Comparison of ENCODE assay signal across 19 cellular contexts in the genomic region with DNA sequence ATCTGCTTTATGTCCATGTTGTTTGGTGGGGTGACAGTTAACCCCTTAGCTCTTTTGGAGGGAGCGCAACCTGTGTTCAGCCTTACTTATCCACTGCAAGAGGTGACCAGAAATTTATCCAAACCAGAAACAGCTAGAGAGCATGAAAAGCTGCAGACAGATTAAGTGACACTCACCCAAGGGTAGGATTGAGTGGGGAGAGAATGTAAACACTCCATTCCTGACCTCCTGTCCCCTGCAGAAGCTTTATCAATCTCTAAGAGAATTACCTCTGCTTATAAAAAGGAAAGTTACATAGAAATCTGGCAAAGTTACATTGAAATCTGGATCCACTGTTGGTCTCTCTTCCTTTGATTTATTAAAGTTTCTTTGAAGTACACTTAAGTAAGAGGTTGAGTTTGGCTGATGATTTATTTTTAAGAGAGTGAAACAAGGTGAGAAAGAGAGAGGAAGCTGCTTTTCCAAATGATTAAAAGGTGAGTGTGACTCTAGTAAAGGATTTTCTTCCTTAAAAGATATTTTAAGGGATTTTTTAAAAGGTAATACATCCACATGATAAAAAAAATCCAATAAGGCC.
"Had no signal": no experiment of that assay in that cellular context is flagged by ENCODE, and none has a peak within 500 bp of the region (broad histone marks: within the 10 kb centered on the region; RNA-seq: fewer than 3 reads in every experiment).

No MANE protein-coding gene starts in this region.

- ATAC-seq: activated naive CD4-positive, alpha-beta T cell treated with anti-CD3 and anti-CD28 coated beads, Interleukin-2, amount 50 U/mL, for 72 hours; activated naive CD8-positive, alpha-beta T cell treated with anti-CD3 and anti-CD28 coated beads, Interleukin-2, amount 50 U/mL, for 24 hours; activated T-cell treated with anti-CD3 and anti-CD28 coated beads, Interleukin-2, amount 50 U/mL, for 4 hours; T-cell had no signal

- H3K27ac ChIP-seq: KMS-11 had no signal

- DNase-seq: activated CD4-positive, alpha-beta memory T cell treated with anti-CD3 and anti-CD28 coated beads for 36 hours; activated CD4-positive, alpha-beta T cell treated with anti-CD3 and anti-CD28 coated beads, Interleukin-2, amount 10 ng/mL, durations not matched to agents 7 days and 5 days; activated CD4-positive, CD25-positive, alpha-beta regulatory T cell; activated CD8-positive, alpha-beta memory T cell treated with anti-CD3 and anti-CD28 coated beads for 24 hours; activated effector memory CD4-positive, alpha-beta T cell treated with anti-CD3 and anti-CD28 coated beads, Interleukin-2, amount 50 U/mL, for 16 hours; activated naive CD4-positive, alpha-beta T cell treated with Interleukin-2 at 50 U/mL for 16 hours; activated naive CD8-positive, alpha-beta T cell treated with anti-CD3 and anti-CD28 coated beads, Interleukin-2, amount 50 U/mL, for 24 hours; activated T-cell treated with anti-CD3 and anti-CD28 coated beads, Interleukin-2, amount 50 U/mL, for 4 hours; amygdala; NCI-H1092; NCI-H2029 treated with DMSO at 0.1 percent for 48 hours; NCI-H226; NCI-H69; SIG-M5; T-cell; T-helper 2 cell; T1000 had no signal
